In genomic region chr3:136752327-136753111, GRCh38 we compare ENCODE assay signal across 8 cellular contexts. TPM values are rescaled to one million over a fixed set of nuclear protein-coding genes. Genes with fewer than 3 reads are reported as not detected.
DNase-seq lines count a peak whose midpoint lies in the region; ATAC-seq and TF ChIP-seq lines count a peak whose summit lies in the region.

STAG1 (minus strand) TSS chr3:136752378; CDS start chr3:136630898, 121,480 bp downstream.

- no peaks in the 10 kb centered on the region for H3K36me3 ChIP-seq in right lobe of liver

- peak; percentile 94 for TF ChIP-seq POLR2A in right lobe of liver (IDR thresholded peaks at IDR 0.05)

- H3K9me3 ChIP-seq in CD4-positive, alpha-beta T cell (ENCODE audit: control insufficient read depth, low read length) = no peaks in the 10 kb centered on the region
- H3K9me3 ChIP-seq in right lobe of liver = no peaks in the 10 kb centered on the region

- DNase-seq in CD4-positive, alpha-beta T cell = peak; percentile 96 to 99 (median 99)
- DNase-seq in NCI-H774 (lab: John Stamatoyannopoulos, UW) (peak; percentile 98), dermis microvascular lymphatic vessel endothelial cell (ENCODE audit: low read depth in 2 of 2) (peak; percentile 93 to 98), right lobe of liver (peak; percentile 99)
- DNase-seq in activated CD4-positive, alpha-beta T cell treated with anti-CD3 and anti-CD28 coated beads, Interleukin-2, amount 50 U/mL, for 48 hours = peak; percentile 99
- peak; percentile 98 to 99 for DNase-seq in stimulated activated CD4-positive, alpha-beta T cell treated with anti-CD3 and anti-CD28 coated beads, Interleukin-4, amount 100 ng/mL, for 4 hours

- intact Hi-C loops in CD4-positive, alpha-beta T cell (cut with DNase I, micrococcal nuclease) = loop anchor here (1.0 to 10.0 kb wide), 10 partner anchors 108 to 677 kb away; partner anchors contain the start of genes PCCB (in 2 of the 2), MSL2 (in 1 of the 2) and NCK1 (in 1 of the 2)
- intact Hi-C loops in right lobe of liver (cut with DNase I) = loop anchor here (5.0 to 10.0 kb wide), 2 partner anchors 260 to 678 kb away; no protein-coding TSS in a partner anchor

- H3K36me3 Mint-ChIP-seq in CD4-positive, alpha-beta T cell (ENCODE audit: low read depth) = peaks cover 20% of the 10 kb centered on the region

- H3K4me1 ChIP-seq in right lobe of liver = peaks cover 0 to 15% (median 4%) of the 10 kb centered on the region in 4 donors

- TF ChIP-seq CTCF in CD4-positive, alpha-beta T cell (IDR thresholded peaks at IDR 0.05) = peak; percentile 94
- TF ChIP-seq CTCF in right lobe of liver (IDR thresholded peaks at IDR 0.05) = peak; percentile 97 to 100 (median 98)

- no peaks in the 10 kb centered on the region for H3K9me3 Mint-ChIP-seq in CD4-positive, alpha-beta T cell

- peaks cover 46% of the 10 kb centered on the region for H3K4me1 Mint-ChIP-seq in CD4-positive, alpha-beta T cell (ENCODE audit: low read depth)

- peak within 1 kb of the TSS; percentile 98 for H3K27ac ChIP-seq in CD4-positive, alpha-beta T cell (ENCODE audit: low read depth, low read length)
- peak within 1 kb of the TSS; percentile 99 to 100 (median 99) for H3K27ac ChIP-seq in right lobe of liver

- peak within 1 kb of the TSS; percentile 99 for H3K4me3 Mint-ChIP-seq in CD4-positive, alpha-beta T cell

- POLR2A ChIA-PET in CD4-positive, alpha-beta T cell (lab: Charles Lee) = interaction anchor here (0.6 to 3.2 kb wide), 63 partner anchors 10 to 1434 kb away, joined by 3 to 188 read pairs (median 4); partner anchors contain the start of genes ARMC8, MSL2, NCK1 and PCCB

- no peaks in the 10 kb centered on the region for H3K27me3 ChIP-seq in CD4-positive, alpha-beta T cell (ENCODE audit: control insufficient read depth, insufficient read depth, low read length)
- H3K27me3 ChIP-seq in right lobe of liver = no peaks in the 10 kb centered on the region

- CTCF ChIA-PET in CD4-positive, alpha-beta T cell (lab: Charles Lee) = interaction anchor here (0.6 to 3.4 kb wide), 72 partner anchors 8 to 1574 kb away, joined by 3 to 81 read pairs (median 4); partner anchors contain the start of gene NCK1

- peak; percentile 79 for ATAC-seq in CD4-positive, alpha-beta T cell (ENCODE audit: poor library complexity)
- ATAC-seq in GM19397 (IDR thresholded peaks at IDR 0.05; ENCODE audit: unreplicated experiment) = peak; percentile 86
- ATAC-seq in HG03571 (IDR thresholded peaks at IDR 0.05; ENCODE audit: unreplicated experiment) = peak; percentile 85
- peak; percentile 87 to 95 (median 90) for ATAC-seq in right lobe of liver

- WGBS in right lobe of liver (ENCODE audit: insufficient coverage, low coverage, low lambda C conversion rate, missing lambda C conversion rate) = 0% methylated on average over 26 of the region's 78 CpGs

- H3K4me3 ChIP-seq in right lobe of liver = peak within 1 kb of the TSS; percentile 71 to 79 (median 73)

- H3K27ac Mint-ChIP-seq in CD4-positive, alpha-beta T cell = peak within 1 kb of the TSS; percentile 97

- no peaks in the 10 kb centered on the region for H3K27me3 Mint-ChIP-seq in CD4-positive, alpha-beta T cell

RNA-seq across cellular contexts. Expression of gene STAG1, which starts in this region (rescaled TPM):
- 10 to 100 TPM; 35.6 to 37.7 TPM for total RNA-seq in CD4-positive, alpha-beta T cell
- total RNA-seq in dermis microvascular lymphatic vessel endothelial cell (22.3 and 24.3 TPM in 2 replicates), right lobe of liver (10 to 100 TPM in 5 of 6 experiments, 1 to 10 TPM in 1; 8.2 to 18.5 (median 12.7) TPM)

Comparison
In these comparisons a context has a peak if more than half of its experiments do, and no peak if none do; other contexts are left out.
1. Peak in every context shown above with its lines: DNase-seq, ATAC-seq, H3K4me3 ChIP-seq and H3K27ac ChIP-seq.